ENCODE assay signal across 20 cellular contexts in genomic region chr20:56978475-56978874, GRCh38.
DNase-seq lines count a peak whose midpoint lies in the region; ATAC-seq and TF ChIP-seq lines count a peak whose summit lies in the region.
"Had no signal": no experiment of that assay in that cellular context is flagged by ENCODE, and none has a peak within 500 bp of the region (broad histone marks: within the 10 kb centered on the region; RNA-seq: fewer than 3 reads in every experiment).

No MANE protein-coding gene starts in this region.

- peaks cover 0 to 5% of the 10 kb centered on the region in 2 donors for H3K27me3 ChIP-seq in body of pancreas

- DNase-seq in DMS 273 (lab: John Stamatoyannopoulos, UW; ENCODE audit: unreplicated experiment) (peak; percentile 68), body of pancreas (peak in 3 of 4 donors; percentile 5 to 59 (median 19)), neural crest cell (ENCODE audit: low read depth, low spot score) (no peak)
- no peak for DNase-seq in activated CD8-positive, alpha-beta T cell treated with anti-CD3 and anti-CD28 coated beads, Interleukin-2, amount 10 ng/mL, durations not matched to agents 7 days and 5 days
- DNase-seq in stimulated activated CD8-positive, alpha-beta memory T cell treated with anti-CD3 and anti-CD28 coated beads, Interleukin-4, amount 100 ng/mL, for 48 hours = no peak
- DNase-seq: CD4-positive, alpha-beta memory T cell; DMS53; DND-41; EL; GM23248 had no signal

- peaks cover 2% of the 10 kb centered on the region for H3K9me3 Mint-ChIP-seq in neural crest cell
- H3K9me3 Mint-ChIP-seq in activated CD8-positive, alpha-beta T cell treated with anti-CD3 and anti-CD28 coated beads, Interleukin-2, amount 10 ng/mL, durations not matched to agents 7 days and 5 days (ENCODE audit: insufficient read depth) = no peaks in the 10 kb centered on the region

- WGBS in body of pancreas, 2 donors = 43 to 52% methylated on average over 13 of the region's 13 CpGs

- peaks cover 6% of the 10 kb centered on the region for H3K4me1 Mint-ChIP-seq in neural crest cell
- no peaks in the 10 kb centered on the region for H3K4me1 Mint-ChIP-seq in activated CD8-positive, alpha-beta T cell treated with anti-CD3 and anti-CD28 coated beads, Interleukin-2, amount 10 ng/mL, durations not matched to agents 7 days and 5 days (ENCODE audit: low read depth)
- H3K4me1 Mint-ChIP-seq: CD14-positive monocyte; CD4-positive, alpha-beta memory T cell had no signal

- POLR2A ChIA-PET in activated CD8-positive, alpha-beta T cell treated with anti-CD3 and anti-CD28 coated beads, Interleukin-2, amount 10 ng/mL, durations not matched to agents 7 days and 5 days (lab: Charles Lee) = no interaction called here

- H3K9me3 ChIP-seq in KOPT-K1 (ENCODE audit: insufficient read depth, low read length, poor library complexity, severe bottlenecking) (no peaks in the 10 kb centered on the region), body of pancreas (peaks cover 0 to under 1% (median 0%) of the 10 kb centered on the region in 3 donors)
- H3K9me3 ChIP-seq: BLaER1, HAP-1 had no signal

- H3K27ac ChIP-seq in KOPT-K1 (ENCODE audit: low read depth, low read length, poor library complexity, severe bottlenecking) (peak overlapping the region; percentile 6), body of pancreas (no peak overlapping the region)
- H3K27ac ChIP-seq: 22Rv1, A549, BLaER1, GM23248, HL-60 had no signal

- ATAC-seq in body of pancreas (no peak), GM18909 (IDR thresholded peaks at IDR 0.05; ENCODE audit: poor library complexity, unreplicated experiment) (no peak)
- no peak for ATAC-seq in activated CD8-positive, alpha-beta T cell treated with anti-CD3 and anti-CD28 coated beads, Interleukin-2, amount 10 ng/mL, durations not matched to agents 7 days and 5 days
- ATAC-seq: A549, GM12878 had no signal

- CTCF ChIA-PET in activated CD8-positive, alpha-beta T cell treated with anti-CD3 and anti-CD28 coated beads, Interleukin-2, amount 10 ng/mL, durations not matched to agents 7 days and 5 days (lab: Charles Lee) = no interaction called here

- peak overlapping the region; percentile 8 for H3K27ac Mint-ChIP-seq in neural crest cell (ENCODE audit: unreplicated experiment)
- no peak overlapping the region for H3K27ac Mint-ChIP-seq in activated CD8-positive, alpha-beta T cell treated with anti-CD3 and anti-CD28 coated beads, Interleukin-2, amount 10 ng/mL, durations not matched to agents 7 days and 5 days
- H3K27ac Mint-ChIP-seq: CD14-positive monocyte; CD4-positive, alpha-beta memory T cell had no signal

- intact Hi-C loops in body of pancreas (cut with DNase I) = loop anchor here (10.0 kb wide), 1 partner anchor 424 kb away; no protein-coding TSS in a partner anchor

- H3K27me3 Mint-ChIP-seq in neural crest cell (ENCODE audit: low read depth) = peaks cover 73% of the 10 kb centered on the region
- H3K27me3 Mint-ChIP-seq in activated CD8-positive, alpha-beta T cell treated with anti-CD3 and anti-CD28 coated beads, Interleukin-2, amount 10 ng/mL, durations not matched to agents 7 days and 5 days (ENCODE audit: low read depth) = peaks cover 25% of the 10 kb centered on the region

- no peaks in the 10 kb centered on the region for H3K4me1 ChIP-seq in body of pancreas

- no peaks in the 10 kb centered on the region for H3K36me3 ChIP-seq in KOPT-K1 (ENCODE audit: insufficient read depth, low read length)
- H3K36me3 ChIP-seq in body of pancreas (replicated peaks in 1 of 2; ENCODE audit: insufficient read depth in 1 of 2, low read depth in 2 of 2) = no peaks in the 10 kb centered on the region
- H3K36me3 ChIP-seq: BLaER1, HAP-1 had no signal

- H3K36me3 Mint-ChIP-seq in neural crest cell (ENCODE audit: low read depth) = no peaks in the 10 kb centered on the region
- H3K36me3 Mint-ChIP-seq in activated CD8-positive, alpha-beta T cell treated with anti-CD3 and anti-CD28 coated beads, Interleukin-2, amount 10 ng/mL, durations not matched to agents 7 days and 5 days (ENCODE audit: low read depth) = no peaks in the 10 kb centered on the region
- H3K36me3 Mint-ChIP-seq: CD14-positive monocyte; CD4-positive, alpha-beta memory T cell; IgD-negative memory B cell had no signal

- TF ChIP-seq CTCF in body of pancreas (IDR thresholded peaks at IDR 0.05) (no peak), neural crest cell (conservative IDR thresholded peaks at IDR 0.05) (no peak)

- H3K4me3 ChIP-seq in body of pancreas = no peak overlapping the region
- H3K4me3 ChIP-seq: A549, BLaER1, GM12878, GM23248, HAP-1 had no signal

- H3K4me3 Mint-ChIP-seq in neural crest cell = no peak overlapping the region
- H3K4me3 Mint-ChIP-seq in activated CD8-positive, alpha-beta T cell treated with anti-CD3 and anti-CD28 coated beads, Interleukin-2, amount 10 ng/mL, durations not matched to agents 7 days and 5 days = no peak overlapping the region
- H3K4me3 Mint-ChIP-seq: CD14-positive monocyte; CD4-positive, alpha-beta memory T cell; IgD-negative memory B cell had no signal

- no peak for TF ChIP-seq POLR2A in body of pancreas (IDR thresholded peaks at IDR 0.05)

Comparison
In these comparisons a context has a peak if more than half of its experiments do, and no peak if none do; other contexts are left out.
1. DNase-seq: peak in DMS 273 (single experiment) and body of pancreas (3 of 4); none in neural crest cell (single experiment), activated CD8-positive, alpha-beta T cell treated with anti-CD3 and anti-CD28 coated beads, Interleukin-2, amount 10 ng/mL, durations not matched to agents 7 days and 5 days (single experiment) and stimulated activated CD8-positive, alpha-beta memory T cell treated with anti-CD3 and anti-CD28 coated beads, Interleukin-4, amount 100 ng/mL, for 48 hours (single experiment).